ENCODE assay signal across 20 cellular contexts in genomic region chr22:39017596-39018365, GRCh38. TPM values are rescaled to one million over a fixed set of nuclear protein-coding genes. Genes with fewer than 3 reads are reported as not detected.
DNase-seq lines count a peak whose midpoint lies in the region; ATAC-seq and TF ChIP-seq lines count a peak whose summit lies in the region.
"Had no signal": no experiment of that assay in that cellular context is flagged by ENCODE, and none has a peak within 500 bp of the region (broad histone marks: within the 10 kb centered on the region; RNA-seq: fewer than 3 reads in every experiment).

No MANE protein-coding gene starts in this region.

- no peaks in the 10 kb centered on the region for H3K36me3 ChIP-seq in iPS-15b (ENCODE audit: control insufficient read depth, insufficient read depth, low read length)
- no peaks in the 10 kb centered on the region for H3K36me3 ChIP-seq in osteoblast (ENCODE audit: insufficient read depth, low read length)
- peaks cover 0 to 12% of the 10 kb centered on the region in 2 donors for H3K36me3 ChIP-seq in gastroesophageal sphincter
- H3K36me3 ChIP-seq: ovary, WERI-Rb-1 had no signal

- H3K4me3 Mint-ChIP-seq in activated CD8-positive, alpha-beta memory T cell treated with anti-CD3 and anti-CD28 coated beads, Interleukin-2, amount 10 ng/mL, durations not matched to agents 7 days and 5 days, result no peak overlapping the region
- H3K4me3 Mint-ChIP-seq in WTC11, result peak overlapping the region; percentile 81

- H4K20me1 ChIP-seq in osteoblast (ENCODE audit: insufficient read depth, low read length), result no peaks in the 10 kb centered on the region

- CTCF ChIA-PET in activated CD8-positive, alpha-beta memory T cell treated with anti-CD3 and anti-CD28 coated beads, Interleukin-2, amount 10 ng/mL, durations not matched to agents 7 days and 5 days (lab: Charles Lee), result no interaction called here
- CTCF ChIA-PET in WTC11 (lab: Charles Lee), result interaction anchor here (0.6 to 1.6 kb wide), 12 partner anchors 15 to 252 kb away, joined by 3 to 8 read pairs (median 4); partner anchors contain the start of gene APOBEC3B

- POLR2A ChIA-PET in WTC11 (lab: Charles Lee), result interaction anchor here (0.7 kb wide), 1 partner anchor 11 kb away, joined by 3 read pairs; no protein-coding TSS in a partner anchor

- no peak for TF ChIP-seq EP300 in gastroesophageal sphincter (IDR thresholded peaks at IDR 0.05)

- peaks cover 56% of the 10 kb centered on the region for H3K4me1 Mint-ChIP-seq in activated CD8-positive, alpha-beta memory T cell treated with anti-CD3 and anti-CD28 coated beads, Interleukin-2, amount 10 ng/mL, durations not matched to agents 7 days and 5 days
- peaks cover 79% of the 10 kb centered on the region for H3K4me1 Mint-ChIP-seq in WTC11

- no peak overlapping the region for H3K4me2 ChIP-seq in osteoblast (ENCODE audit: insufficient read depth, low read length)

- H3K27ac ChIP-seq in osteoblast (ENCODE audit: low read depth, low read length), result no peak overlapping the region
- no peak overlapping the region for H3K27ac ChIP-seq in gastroesophageal sphincter
- H3K27ac ChIP-seq: foreskin keratinocyte, ovary, tibial nerve, WERI-Rb-1 had no signal

- H3K27me3 ChIP-seq in iPS-15b (ENCODE audit: control insufficient read depth, insufficient read depth, low read length) (no peaks in the 10 kb centered on the region), osteoblast (ENCODE audit: insufficient read depth, low read length) (no peaks in the 10 kb centered on the region), gastroesophageal sphincter (no peaks in the 10 kb centered on the region)
- H3K27me3 ChIP-seq: foreskin keratinocyte, ovary, tibial nerve had no signal

- H3K4me3 ChIP-seq in iPS-15b (ENCODE audit: low read depth, low read length) (peak overlapping the region; percentile 63), osteoblast (ENCODE audit: insufficient read depth, low read length) (no peak overlapping the region), gastroesophageal sphincter (no peak overlapping the region)
- H3K4me3 ChIP-seq: ovary, tibial nerve had no signal

- TF ChIP-seq POLR2A in gastroesophageal sphincter (IDR thresholded peaks at IDR 0.05), result no peak

- peaks cover 12% of the 10 kb centered on the region for H3K79me2 ChIP-seq in osteoblast (ENCODE audit: insufficient read depth, low read length)

- WGBS in gastroesophageal sphincter (ENCODE audit: low coverage in 1 of 2), 2 donors, result 70 to 84% methylated on average over 5 to 10 of the region's 18 CpGs

- H3K9me3 Mint-ChIP-seq in activated CD8-positive, alpha-beta memory T cell treated with anti-CD3 and anti-CD28 coated beads, Interleukin-2, amount 10 ng/mL, durations not matched to agents 7 days and 5 days (ENCODE audit: low read depth), result no peaks in the 10 kb centered on the region
- H3K9me3 Mint-ChIP-seq in WTC11, result no peaks in the 10 kb centered on the region

- H3K4me1 ChIP-seq in iPS-15b (ENCODE audit: control insufficient read depth, insufficient read depth, low read length), result peaks cover 26% of the 10 kb centered on the region
- H3K4me1 ChIP-seq in osteoblast (ENCODE audit: insufficient read depth, low read length), result peaks cover 14% of the 10 kb centered on the region
- H3K4me1 ChIP-seq in gastroesophageal sphincter, result peaks cover 0 to 44% (median 9%) of the 10 kb centered on the region in 3 donors
- H3K4me1 ChIP-seq: foreskin keratinocyte had no signal

- H3K27me3 Mint-ChIP-seq in activated CD8-positive, alpha-beta memory T cell treated with anti-CD3 and anti-CD28 coated beads, Interleukin-2, amount 10 ng/mL, durations not matched to agents 7 days and 5 days, result no peaks in the 10 kb centered on the region
- H3K27me3 Mint-ChIP-seq in WTC11 (ENCODE audit: low read depth), result no peaks in the 10 kb centered on the region

- no peak for DNase-seq in activated CD8-positive, alpha-beta memory T cell treated with anti-CD3 and anti-CD28 coated beads, Interleukin-2, amount 10 ng/mL, durations not matched to agents 7 days and 5 days
- no peak for DNase-seq in activated CD8-positive, alpha-beta memory T cell treated with anti-CD3 and anti-CD28 coated beads for 24 hours
- DNase-seq in WTC11 (ENCODE audit: low spot score) (peak; percentile 73), osteoblast (ENCODE audit: insufficient read length, low spot score, missing footprints) (peak; percentile 62), DMS53 treated with DMSO at 0.1 percent for 48 hours (lab: John Stamatoyannopoulos, UW; ENCODE audit: unreplicated experiment) (no peak)
- DNase-seq: foreskin keratinocyte; NCI-H1092; NCI-H2171; NCI-H82; ovary; RPMI8226; stimulated activated CD4-positive, alpha-beta T cell treated with anti-CD3 and anti-CD28 coated beads, Interleukin-4, amount 100 ng/mL, for 1 hour; stimulated activated CD8-positive, alpha-beta memory T cell treated with anti-CD3 and anti-CD28 coated beads, Interleukin-4, amount 100 ng/mL, for 48 hours; SW 1271; WERI-Rb-1 had no signal

- peak overlapping the region; percentile 37 for H3K9ac ChIP-seq in iPS-15b (ENCODE audit: low read depth, low read length)

- no peaks in the 10 kb centered on the region for H3K9me3 ChIP-seq in iPS-15b (ENCODE audit: control insufficient read depth, insufficient read depth, low read length)
- no peaks in the 10 kb centered on the region for H3K9me3 ChIP-seq in osteoblast (ENCODE audit: low read depth, low read length)
- H3K9me3 ChIP-seq in gastroesophageal sphincter, result no peaks in the 10 kb centered on the region
- H3K9me3 ChIP-seq: ovary, tibial nerve had no signal

- peak overlapping the region; percentile 52 for H3K27ac Mint-ChIP-seq in activated CD8-positive, alpha-beta memory T cell treated with anti-CD3 and anti-CD28 coated beads, Interleukin-2, amount 10 ng/mL, durations not matched to agents 7 days and 5 days
- H3K27ac Mint-ChIP-seq in WTC11, result peak overlapping the region; percentile 96

- no peak for ATAC-seq in activated CD8-positive, alpha-beta memory T cell treated with anti-CD3 and anti-CD28 coated beads, Interleukin-2, amount 10 ng/mL, durations not matched to agents 7 days and 5 days
- ATAC-seq in WTC11 (peak; percentile 43), gastroesophageal sphincter (no peak), HG02763 (IDR thresholded peaks at IDR 0.05; ENCODE audit: unreplicated experiment) (no peak)
- ATAC-seq: foreskin keratinocyte had no signal

- peaks cover 38% of the 10 kb centered on the region for H3K36me3 Mint-ChIP-seq in activated CD8-positive, alpha-beta memory T cell treated with anti-CD3 and anti-CD28 coated beads, Interleukin-2, amount 10 ng/mL, durations not matched to agents 7 days and 5 days
- 0 out of 2 replicates have a peak, but pooled peaks cover 6% of the 10 kb centered on the region for H3K36me3 Mint-ChIP-seq in WTC11

- H2AFZ ChIP-seq in osteoblast (ENCODE audit: low read length), result no peak overlapping the region

- no peak for TF ChIP-seq CTCF in WTC11 (IDR thresholded peaks at IDR 0.05)
- TF ChIP-seq CTCF in osteoblast (IDR thresholded peaks at IDR 0.05; ENCODE audit: extremely low read depth, low read depth, low read length), result no peak
- no peak for TF ChIP-seq CTCF in gastroesophageal sphincter (IDR thresholded peaks at IDR 0.05)

TF ChIP-seq in WTC11, 78 proteins besides CTCF, POLR2A, EP300 and RAD21 (continues in another document):
- TF ChIP-seq NR2C2 (CRISPR knock-in tag; IDR thresholded peaks at IDR 0.05), result no peak
- no peak for TF ChIP-seq ZSCAN18 (CRISPR knock-in tag; IDR thresholded peaks at IDR 0.05)
- TF ChIP-seq MAX (CRISPR knock-in tag; IDR thresholded peaks at IDR 0.05), result no peak; the same call in 1 of the 2 replicates
- TF ChIP-seq EMX1 (CRISPR knock-in tag; IDR thresholded peaks at IDR 0.05), result no peak

RNA-seq across cellular contexts. Expression of gene APOBEC3D, which starts 3.1 kb away (rescaled TPM):
- 10 to 100 TPM; 49.8 to 69.4 TPM for total RNA-seq in activated CD8-positive, alpha-beta memory T cell treated with anti-CD3 and anti-CD28 coated beads, Interleukin-2, amount 10 ng/mL, durations not matched to agents 7 days and 5 days
- total RNA-seq in WTC11 (2021) (5.4 to 10.6 TPM (median 7.0 TPM) in 3 replicates), osteoblast (3.2 and 4.0 TPM in 2 replicates), gastroesophageal sphincter (1 to 10 TPM in 3 of 4 donors, not detected in 1; 1.1 to 5.3 (median 1.2) TPM)
- total RNA-seq: cerebellum, foreskin keratinocyte had no signal

RNA-seq across cellular contexts. Expression of gene APOBEC3C, which starts 3.7 kb away (rescaled TPM):
- 100 to 1,000 TPM; 147 to 176 TPM for total RNA-seq in activated CD8-positive, alpha-beta memory T cell treated with anti-CD3 and anti-CD28 coated beads, Interleukin-2, amount 10 ng/mL, durations not matched to agents 7 days and 5 days
- 33.4 to 40.4 TPM (median 39.4 TPM) in 3 replicates for total RNA-seq in WTC11 (2021)
- 16.6 and 20.0 TPM in 2 replicates for total RNA-seq in osteoblast
- total RNA-seq in gastroesophageal sphincter, result 10 to 100 TPM in 3 of 4 donors, 1 to 10 TPM in 1; 7.9 to 14.0 (median 11.8) TPM

RNA-seq across cellular contexts. Expression of gene APOBEC3F, which starts 22.9 kb away (rescaled TPM):
- 10 to 100 TPM; 39.8 to 58.0 TPM for total RNA-seq in activated CD8-positive, alpha-beta memory T cell treated with anti-CD3 and anti-CD28 coated beads, Interleukin-2, amount 10 ng/mL, durations not matched to agents 7 days and 5 days
- 8.7 to 13.1 TPM (median 11.0 TPM) in 3 replicates for total RNA-seq in WTC11 (2021)
- total RNA-seq in osteoblast, result 3.5 and 5.1 TPM in 2 replicates
- total RNA-seq in gastroesophageal sphincter, result 1 to 10 TPM in 2 of 4 donors, under 1 TPM in 2; 0.57 to 4.0 (median 1.9) TPM

RNA-seq across cellular contexts. Expression of gene APOBEC3B, which starts 35.6 kb away (rescaled TPM):
- total RNA-seq in activated CD8-positive, alpha-beta memory T cell treated with anti-CD3 and anti-CD28 coated beads, Interleukin-2, amount 10 ng/mL, durations not matched to agents 7 days and 5 days, result 10 to 100 TPM; 32.8 to 82.6 TPM
- total RNA-seq in WTC11 (2021), result 4.0 to 7.5 TPM (median 6.4 TPM) in 3 replicates
- 0.36 and 0.59 TPM in 2 replicates for total RNA-seq in osteoblast
- not detected for total RNA-seq in gastroesophageal sphincter
- total RNA-seq: cerebellum had no signal

RNA-seq across cellular contexts. Expression of gene APOBEC3G, which starts 59.3 kb away (rescaled TPM):
- 100 to 1,000 TPM; 146 to 196 TPM for total RNA-seq in activated CD8-positive, alpha-beta memory T cell treated with anti-CD3 and anti-CD28 coated beads, Interleukin-2, amount 10 ng/mL, durations not matched to agents 7 days and 5 days
- 1.8 to 2.2 TPM (median 2.1 TPM) in 3 replicates for total RNA-seq in WTC11 (2021)
- total RNA-seq in osteoblast, result 15.6 and 18.1 TPM in 2 replicates
- 1 to 10 TPM; 3.2 to 8.3 (median 7.3) TPM for total RNA-seq in gastroesophageal sphincter

Comparison
In these comparisons a context has a peak if more than half of its experiments do, and no peak if none do; other contexts are left out.
1. DNase-seq: peak in WTC11 (single experiment) and osteoblast (single experiment); none in activated CD8-positive, alpha-beta memory T cell treated with anti-CD3 and anti-CD28 coated beads, Interleukin-2, amount 10 ng/mL, durations not matched to agents 7 days and 5 days (single experiment), activated CD8-positive, alpha-beta memory T cell treated with anti-CD3 and anti-CD28 coated beads for 24 hours (single experiment) and DMS53 treated with DMSO at 0.1 percent for 48 hours (single experiment).